28 cellular contexts compared by ENCODE assay signal in genomic region chr12:97924122-97924521, GRCh38.
"Had no signal": no experiment of that assay in that cellular context is flagged by ENCODE, and none has a peak within 500 bp of the region (broad histone marks: within the 10 kb centered on the region; RNA-seq: fewer than 3 reads in every experiment).

No MANE protein-coding gene starts in this region.

- ATAC-seq: activated CD4-positive, CD25-positive, alpha-beta regulatory T cell treated with anti-CD3 and anti-CD28 coated beads, Interleukin-2, amount 50 U/mL, for 24 hours; activated CD8-positive, alpha-beta T cell treated with anti-CD3 and anti-CD28 coated beads for 36 hours; activated T-cell treated with anti-CD3 and anti-CD28 coated beads, Interleukin-2, amount 50 U/mL, for 4 hours; activated T-helper 17 cell treated with anti-CD3 and anti-CD28 coated beads, Interleukin-2, amount 50 U/mL, for 72 hours; body of pancreas; esophagus mucosa had no signal

- H3K27me3 ChIP-seq: body of pancreas, cardiac muscle cell, colonic mucosa had no signal

- H3K27me3 Mint-ChIP-seq: activated B cell treated with CpG ODN at 0.5 μM for 24 hours; activated CD8-positive, alpha-beta T cell treated with anti-CD3 and anti-CD28 coated beads for 36 hours; activated naive CD8-positive, alpha-beta T cell had no signal

- H3K4me1 ChIP-seq: body of pancreas, colonic mucosa had no signal

- H3K9me3 ChIP-seq: body of pancreas, colonic mucosa had no signal

- H3K36me3 Mint-ChIP-seq: activated naive CD8-positive, alpha-beta T cell had no signal

- H3K27ac ChIP-seq: body of pancreas, cardiac muscle cell, colonic mucosa, WERI-Rb-1 had no signal

- H3K27ac Mint-ChIP-seq: activated B cell treated with CpG ODN at 0.5 μM for 24 hours; activated CD8-positive, alpha-beta T cell treated with anti-CD3 and anti-CD28 coated beads for 36 hours; activated naive CD8-positive, alpha-beta T cell; activated T-helper 17 cell treated with anti-CD3 and anti-CD28 coated beads, Interleukin-2, amount 50 U/mL, for 72 hours; T-helper 1 cell treated with Interleukin-12 subunit alpha and Interleukin-12 subunit beta and Interleukin-4 antibody, amounts not matched to agents 30 μg/mL and 1 μg/mL, for 36 hours had no signal

- DNase-seq: activated B cell treated with CpG ODN at 0.5 μM for 24 hours; activated CD4-positive, alpha-beta T cell treated with anti-CD3 and anti-CD28 coated beads for 48 hours; activated CD4-positive, alpha-beta T cell treated with anti-CD3 and anti-CD28 coated beads, Interleukin-2, amount 50 U/mL, for 1 hour; activated CD4-positive, alpha-beta T cell treated with anti-CD3 and anti-CD28 coated beads, Interleukin-2, amount 50 U/mL, for 48 hours; activated CD8-positive, alpha-beta memory T cell treated with anti-CD3 and anti-CD28 coated beads for 24 hours; activated CD8-positive, alpha-beta T cell treated with anti-CD3 and anti-CD28 coated beads for 36 hours; activated effector memory CD4-positive, alpha-beta T cell treated with Interleukin-2 at 50 U/mL for 16 hours; activated gamma-delta T cell treated with Interleukin-2 at 50 U/mL for 16 hours; activated naive CD4-positive, alpha-beta T cell treated with anti-CD3 and anti-CD28 coated beads, Interleukin-2, amount 50 U/mL, for 16 hours; activated naive CD4-positive, alpha-beta T cell treated with Interleukin-2 at 50 U/mL for 16 hours; activated T-cell treated with anti-CD3 and anti-CD28 coated beads, Interleukin-2, amount 50 U/mL, for 4 hours; amniotic stem cell; anterior cingulate cortex; body of pancreas; central memory CD4-positive, alpha-beta T cell; cerebellar nuclear complex; colonic mucosa; effector CD8-positive, alpha-beta T cell; foreskin fibroblast; head of caudate nucleus; T-helper 9 cell; WERI-Rb-1 had no signal

- H3K4me1 Mint-ChIP-seq: activated B cell treated with CpG ODN at 0.5 μM for 24 hours; activated T-helper 17 cell treated with anti-CD3 and anti-CD28 coated beads, Interleukin-2, amount 50 U/mL, for 72 hours had no signal

- H3K36me3 ChIP-seq: cardiac muscle cell, colonic mucosa, WERI-Rb-1 had no signal

- H3K9me3 Mint-ChIP-seq: activated CD8-positive, alpha-beta T cell treated with anti-CD3 and anti-CD28 coated beads for 36 hours; activated T-cell treated with anti-CD3 and anti-CD28 coated beads, Interleukin-2, amount 50 U/mL, for 4 hours; activated T-helper 17 cell treated with anti-CD3 and anti-CD28 coated beads, Interleukin-2, amount 50 U/mL, for 72 hours; T-helper 1 cell treated with Interleukin-12 subunit alpha and Interleukin-12 subunit beta and Interleukin-4 antibody, amounts not matched to agents 30 μg/mL and 1 μg/mL, for 36 hours had no signal

- H3K4me3 ChIP-seq: body of pancreas, cardiac muscle cell, colonic mucosa had no signal

- H3K4me3 Mint-ChIP-seq: activated B cell treated with CpG ODN at 0.5 μM for 24 hours; activated CD8-positive, alpha-beta T cell treated with anti-CD3 and anti-CD28 coated beads for 36 hours; activated naive CD8-positive, alpha-beta T cell; activated T-cell treated with anti-CD3 and anti-CD28 coated beads, Interleukin-2, amount 50 U/mL, for 4 hours; activated T-helper 17 cell treated with anti-CD3 and anti-CD28 coated beads, Interleukin-2, amount 50 U/mL, for 72 hours; T-helper 1 cell treated with Interleukin-12 subunit alpha and Interleukin-12 subunit beta and Interleukin-4 antibody, amounts not matched to agents 30 μg/mL and 1 μg/mL, for 36 hours had no signal
